Comparison of ENCODE assay signal across 27 cellular contexts in the genomic region with DNA sequence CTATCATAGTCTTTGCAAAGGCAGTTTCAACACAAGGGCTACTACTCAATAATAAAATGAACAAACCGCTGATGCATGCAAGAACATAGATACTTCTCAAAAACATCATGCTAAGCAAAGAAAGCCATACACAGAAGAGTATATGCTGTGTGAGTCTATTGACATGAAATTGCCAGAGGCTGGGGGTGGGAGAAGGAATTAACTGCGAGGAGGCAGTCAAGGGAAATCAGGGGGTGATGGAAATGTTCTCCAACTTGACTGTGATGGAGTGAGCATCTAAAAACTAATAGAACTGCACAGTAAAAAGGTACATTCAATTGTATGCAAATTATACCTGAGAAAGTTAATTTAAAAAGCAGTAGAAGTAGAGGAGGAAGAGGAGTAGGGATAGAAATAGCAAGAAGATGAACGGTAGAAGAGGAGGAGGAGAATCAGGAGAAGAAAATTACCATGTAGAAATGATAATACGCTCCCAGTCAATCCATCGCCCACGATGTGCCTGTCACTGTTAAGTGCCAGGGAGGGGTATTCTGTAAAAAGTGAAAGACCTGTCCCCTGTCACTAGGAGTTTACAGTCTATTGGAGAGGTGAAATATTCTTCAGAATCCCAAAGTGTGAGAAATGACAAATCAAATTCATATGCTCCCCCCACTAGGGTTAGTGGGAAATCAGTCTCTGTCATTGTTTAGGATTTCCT.
"Had no signal": no experiment of that assay in that cellular context is flagged by ENCODE, and none has a peak within 500 bp of the region (broad histone marks: within the 10 kb centered on the region; RNA-seq: fewer than 3 reads in every experiment).

No MANE protein-coding gene starts in this region.

- H3K36me3 Mint-ChIP-seq: natural killer cell, type B pancreatic cell had no signal

- DNase-seq: naive thymus-derived CD4-positive, alpha-beta T cell; natural killer cell; pancreas; right cardiac atrium; right lobe of liver; spleen; stimulated activated CD4-positive, alpha-beta T cell treated with anti-CD3 and anti-CD28 coated beads, Interleukin-12 subunit alpha, Interleukin-12 subunit beta, amount 100 ng/mL, for 4 hours; stimulated activated CD4-positive, alpha-beta T cell treated with anti-CD3 and anti-CD28 coated beads, Interleukin-1b, Interleukin-23, amount 100 ng/mL, for 48 hours; stimulated activated CD4-positive, alpha-beta T cell treated with anti-CD3 and anti-CD28 coated beads, Interleukin-4, amount 100 ng/mL, for 1 hour; stimulated activated CD4-positive, alpha-beta T cell treated with anti-CD3 and anti-CD28 coated beads, Interleukin-4, amount 100 ng/mL, for 4 hours; stimulated activated CD8-positive, alpha-beta memory T cell treated with anti-CD3 and anti-CD28 coated beads, Interleukin-4, amount 100 ng/mL, for 48 hours; stimulated activated naive CD4-positive, alpha-beta T cell; stimulated activated naive CD8-positive, alpha-beta T cell treated with anti-CD3 and anti-CD28 coated beads, Interleukin-15, amount 100 ng/mL, for 72 hours; stimulated activated naive CD8-positive, alpha-beta T cell treated with anti-CD3 and anti-CD28 coated beads, Interleukin-15, Interleukin-2, amounts not matched to agents 100 U/mL and 50 U/mL, for 24 hours; substantia nigra; testis; tibial artery; transverse colon; upper lobe of right lung; uterus had no signal

- H3K27ac Mint-ChIP-seq: naive thymus-derived CD4-positive, alpha-beta T cell; natural killer cell; nephron; stimulated activated memory B cell treated with anti-CD40 and anti-IgM and Interleukin-4, amounts not matched to agents 10 μg/mL and 1 μg/mL and 100 μg/mL, for 72 hours; stimulated activated naive CD8-positive, alpha-beta T cell treated with anti-CD3 and anti-CD28 coated beads, Interleukin-15, amount 100 ng/mL, for 72 hours; type B pancreatic cell had no signal

- H3K9me3 ChIP-seq: neutrophil, pancreas, prostate gland, suprapubic skin, testis, uterus had no signal

- H3K9me3 Mint-ChIP-seq: natural killer cell had no signal

- H3K27ac ChIP-seq: neutrophil, pancreas, prostate gland, right lobe of liver, skin epidermis, spleen, suprapubic skin, testis, tibial artery, transverse colon, upper lobe of right lung, uterus had no signal

- H3K27me3 Mint-ChIP-seq: stimulated activated memory B cell treated with anti-CD40 and anti-IgM and Interleukin-4, amounts not matched to agents 10 μg/mL and 1 μg/mL and 100 μg/mL, for 72 hours; stimulated activated naive CD8-positive, alpha-beta T cell treated with anti-CD3 and anti-CD28 coated beads, Interleukin-15, amount 100 ng/mL, for 72 hours; type B pancreatic cell had no signal

- H3K4me3 Mint-ChIP-seq: naive thymus-derived CD4-positive, alpha-beta T cell; natural killer cell; nephron; stimulated activated memory B cell treated with anti-CD40 and anti-IgM and Interleukin-4, amounts not matched to agents 10 μg/mL and 1 μg/mL and 100 μg/mL, for 72 hours; stimulated activated naive CD8-positive, alpha-beta T cell treated with anti-CD3 and anti-CD28 coated beads, Interleukin-15, amount 100 ng/mL, for 72 hours; type B pancreatic cell had no signal

- ATAC-seq: natural killer cell; pancreas; right cardiac atrium; right lobe of liver; stimulated activated naive CD8-positive, alpha-beta T cell treated with anti-CD3 and anti-CD28 coated beads, Interleukin-15, amount 100 ng/mL, for 72 hours; stimulated activated naive CD8-positive, alpha-beta T cell treated with anti-CD3 and anti-CD28 coated beads, Interleukin-15, Interleukin-2, amounts not matched to agents 100 U/mL and 50 U/mL, for 24 hours; upper lobe of right lung had no signal
